In genomic region chr1:207282496-207283380, GRCh38 we compare ENCODE assay signal across 11 cellular contexts. TPM values are rescaled to one million over a fixed set of nuclear protein-coding genes. Genes with fewer than 3 reads are reported as not detected.
DNase-seq lines count a peak whose midpoint lies in the region; ATAC-seq and TF ChIP-seq lines count a peak whose summit lies in the region.
"Had no signal": no experiment of that assay in that cellular context is flagged by ENCODE, and none has a peak within 500 bp of the region (broad histone marks: within the 10 kb centered on the region; RNA-seq: fewer than 3 reads in every experiment).

No MANE protein-coding gene starts in this region.

- H3K4me3 ChIP-seq in fibroblast of villous mesenchyme (ENCODE audit: low read depth, low read length) (no peak overlapping the region), smooth muscle cell (no peak overlapping the region)
- H3K4me3 ChIP-seq: body of pancreas, thyroid gland had no signal

- H3K9ac ChIP-seq in smooth muscle cell (ENCODE audit: low read depth): no peak overlapping the region

- TF ChIP-seq CTCF in fibroblast of villous mesenchyme (IDR thresholded peaks at IDR 0.05; ENCODE audit: insufficient read depth, low read depth, low read length): no peak
- no peak for TF ChIP-seq CTCF in smooth muscle cell (IDR thresholded peaks at IDR 0.05; ENCODE audit: borderline replicate concordance, insufficient read depth, poor library complexity, severe bottlenecking)

- H3K27me3 Mint-ChIP-seq in activated CD4-positive, alpha-beta T cell treated with anti-CD3 and anti-CD28 coated beads, Interleukin-2, amount 10 ng/mL, durations not matched to agents 7 days and 5 days: no peaks in the 10 kb centered on the region
- no peaks in the 10 kb centered on the region for H3K27me3 Mint-ChIP-seq in activated CD8-positive, alpha-beta T cell treated with anti-CD3 and anti-CD28 coated beads, Interleukin-2, amount 10 ng/mL, durations not matched to agents 7 days and 5 days (ENCODE audit: low read depth)

- H3K4me2 ChIP-seq in smooth muscle cell: peak overlapping the region; percentile 26

- peak overlapping the region; percentile 30 for H3K4me3 Mint-ChIP-seq in activated CD4-positive, alpha-beta T cell treated with anti-CD3 and anti-CD28 coated beads, Interleukin-2, amount 10 ng/mL, durations not matched to agents 7 days and 5 days
- no peak overlapping the region for H3K4me3 Mint-ChIP-seq in activated CD8-positive, alpha-beta T cell treated with anti-CD3 and anti-CD28 coated beads, Interleukin-2, amount 10 ng/mL, durations not matched to agents 7 days and 5 days

- H3K36me3 Mint-ChIP-seq in activated CD4-positive, alpha-beta T cell treated with anti-CD3 and anti-CD28 coated beads, Interleukin-2, amount 10 ng/mL, durations not matched to agents 7 days and 5 days (ENCODE audit: low read depth): peaks cover 17% of the 10 kb centered on the region
- H3K36me3 Mint-ChIP-seq in activated CD8-positive, alpha-beta T cell treated with anti-CD3 and anti-CD28 coated beads, Interleukin-2, amount 10 ng/mL, durations not matched to agents 7 days and 5 days (ENCODE audit: low read depth): peaks cover 7% of the 10 kb centered on the region

- peaks cover 6% of the 10 kb centered on the region for H3K4me1 ChIP-seq in smooth muscle cell (ENCODE audit: low read depth)

- peaks cover 8% of the 10 kb centered on the region for H3F3A ChIP-seq in smooth muscle cell (ENCODE audit: low read depth)

- peak; percentile 26 for DNase-seq in activated CD4-positive, alpha-beta T cell treated with anti-CD3 and anti-CD28 coated beads, Interleukin-2, amount 10 ng/mL, durations not matched to agents 7 days and 5 days
- no peak for DNase-seq in activated CD4-positive, alpha-beta T cell treated with anti-CD3 and anti-CD28 coated beads, Interleukin-2, amount 50 U/mL, for 4 hours
- no peak for DNase-seq in activated CD8-positive, alpha-beta T cell treated with anti-CD3 and anti-CD28 coated beads, Interleukin-2, amount 10 ng/mL, durations not matched to agents 7 days and 5 days
- DNase-seq in fibroblast of villous mesenchyme (ENCODE audit: low read depth): peak; percentile 87
- no peak for DNase-seq in smooth muscle cell (lab: John Stamatoyannopoulos, UW; ENCODE audit: unreplicated experiment)
- no peak for DNase-seq in NCI-H345 treated with DMSO at 0.1 percent for 48 hours (lab: John Stamatoyannopoulos, UW; ENCODE audit: unreplicated experiment)
- no peak for DNase-seq in stimulated activated CD4-positive, alpha-beta T cell treated with anti-CD3 and anti-CD28 coated beads, Interleukin-12 subunit alpha, Interleukin-12 subunit beta, amount 100 ng/mL, for 4 hours
- DNase-seq: body of pancreas, NCI-H1436 had no signal

- H3K79me2 ChIP-seq in smooth muscle cell (ENCODE audit: low read depth): no peaks in the 10 kb centered on the region

- no peaks in the 10 kb centered on the region for H3K36me3 ChIP-seq in smooth muscle cell (ENCODE audit: low read depth)
- H3K36me3 ChIP-seq: thyroid gland had no signal

- H3K27ac ChIP-seq in smooth muscle cell (ENCODE audit: low read depth): peak overlapping the region; percentile 59
- H3K27ac ChIP-seq: body of pancreas had no signal

- no peaks in the 10 kb centered on the region for H3K9me3 ChIP-seq in smooth muscle cell (replicated peaks; ENCODE audit: low read depth)
- H3K9me3 ChIP-seq: body of pancreas, thyroid gland had no signal

- CTCF ChIA-PET in activated CD4-positive, alpha-beta T cell treated with anti-CD3 and anti-CD28 coated beads, Interleukin-2, amount 10 ng/mL, durations not matched to agents 7 days and 5 days (lab: Charles Lee): no interaction called here
- CTCF ChIA-PET in activated CD8-positive, alpha-beta T cell treated with anti-CD3 and anti-CD28 coated beads, Interleukin-2, amount 10 ng/mL, durations not matched to agents 7 days and 5 days (lab: Charles Lee): interaction anchor here (1.2 to 1.4 kb wide), 2 partner anchors 25 to 233 kb away, joined by 3 to 4 read pairs; no protein-coding TSS in a partner anchor

- peak overlapping the region; percentile 54 for H2AFZ ChIP-seq in smooth muscle cell (ENCODE audit: low read depth)

- H3K9me3 Mint-ChIP-seq in activated CD4-positive, alpha-beta T cell treated with anti-CD3 and anti-CD28 coated beads, Interleukin-2, amount 10 ng/mL, durations not matched to agents 7 days and 5 days: peaks cover 9% of the 10 kb centered on the region
- H3K9me3 Mint-ChIP-seq in activated CD8-positive, alpha-beta T cell treated with anti-CD3 and anti-CD28 coated beads, Interleukin-2, amount 10 ng/mL, durations not matched to agents 7 days and 5 days (ENCODE audit: insufficient read depth): no peaks in the 10 kb centered on the region

- peak overlapping the region; percentile 47 for H3K27ac Mint-ChIP-seq in activated CD4-positive, alpha-beta T cell treated with anti-CD3 and anti-CD28 coated beads, Interleukin-2, amount 10 ng/mL, durations not matched to agents 7 days and 5 days
- H3K27ac Mint-ChIP-seq in activated CD8-positive, alpha-beta T cell treated with anti-CD3 and anti-CD28 coated beads, Interleukin-2, amount 10 ng/mL, durations not matched to agents 7 days and 5 days: peak overlapping the region; percentile 37

- 56% methylated on average over 2 of the region's 2 CpGs for WGBS in smooth muscle cell (ENCODE audit: low lambda C conversion rate)

- no peaks in the 10 kb centered on the region for H4K20me1 ChIP-seq in smooth muscle cell (ENCODE audit: low read depth)

- no peak for ATAC-seq in activated CD8-positive, alpha-beta T cell treated with anti-CD3 and anti-CD28 coated beads, Interleukin-2, amount 10 ng/mL, durations not matched to agents 7 days and 5 days
- ATAC-seq in GM18861 (IDR thresholded peaks at IDR 0.05; ENCODE audit: unreplicated experiment): no peak
- ATAC-seq: body of pancreas had no signal

- H3K4me1 Mint-ChIP-seq in activated CD4-positive, alpha-beta T cell treated with anti-CD3 and anti-CD28 coated beads, Interleukin-2, amount 10 ng/mL, durations not matched to agents 7 days and 5 days: peaks cover 59% of the 10 kb centered on the region
- peaks cover 70% of the 10 kb centered on the region for H3K4me1 Mint-ChIP-seq in activated CD8-positive, alpha-beta T cell treated with anti-CD3 and anti-CD28 coated beads, Interleukin-2, amount 10 ng/mL, durations not matched to agents 7 days and 5 days (ENCODE audit: low read depth)

- POLR2A ChIA-PET in activated CD4-positive, alpha-beta T cell treated with anti-CD3 and anti-CD28 coated beads, Interleukin-2, amount 10 ng/mL, durations not matched to agents 7 days and 5 days (lab: Charles Lee): interaction anchor here (0.7 kb wide), 1 partner anchor 35 kb away, joined by 3 read pairs; no protein-coding TSS in a partner anchor
- POLR2A ChIA-PET in activated CD8-positive, alpha-beta T cell treated with anti-CD3 and anti-CD28 coated beads, Interleukin-2, amount 10 ng/mL, durations not matched to agents 7 days and 5 days (lab: Charles Lee): interaction anchor here (0.6 to 2.1 kb wide), 3 partner anchors 39 to 60 kb away, joined by 3 to 11 read pairs (median 3); partner anchors contain the start of gene CD55

- no peaks in the 10 kb centered on the region for H3K27me3 ChIP-seq in smooth muscle cell (ENCODE audit: low read depth)
- H3K27me3 ChIP-seq: body of pancreas, thyroid gland had no signal

RNA-seq across cellular contexts. Expression of gene CD55, which starts 38.7 kb away (rescaled TPM):
- 100 to 1,000 TPM in 1 of 2 experiments, 10 to 100 TPM in 1; 92.0 to 117 TPM for total RNA-seq in activated CD4-positive, alpha-beta T cell treated with anti-CD3 and anti-CD28 coated beads, Interleukin-2, amount 10 ng/mL, durations not matched to agents 7 days and 5 days
- total RNA-seq in activated CD8-positive, alpha-beta T cell treated with anti-CD3 and anti-CD28 coated beads, Interleukin-2, amount 10 ng/mL, durations not matched to agents 7 days and 5 days: 10 to 100 TPM; 82.1 to 85.5 TPM
- total RNA-seq in fibroblast of villous mesenchyme (29.4 and 43.5 TPM in 2 replicates), smooth muscle cell (38.9 and 46.5 TPM in 2 replicates)
- 23.9 and 27.9 TPM in 2 replicates for polyA plus RNA-seq in smooth muscle cell

Comparison
In these comparisons a context has a peak if more than half of its experiments do, and no peak if none do; other contexts are left out.
1. DNase-seq: peak in activated CD4-positive, alpha-beta T cell treated with anti-CD3 and anti-CD28 coated beads, Interleukin-2, amount 10 ng/mL, durations not matched to agents 7 days and 5 days (single experiment) and fibroblast of villous mesenchyme (single experiment); none in activated CD4-positive, alpha-beta T cell treated with anti-CD3 and anti-CD28 coated beads, Interleukin-2, amount 50 U/mL, for 4 hours (0 of 2), activated CD8-positive, alpha-beta T cell treated with anti-CD3 and anti-CD28 coated beads, Interleukin-2, amount 10 ng/mL, durations not matched to agents 7 days and 5 days (single experiment), smooth muscle cell (single experiment), NCI-H345 treated with DMSO at 0.1 percent for 48 hours (single experiment) and stimulated activated CD4-positive, alpha-beta T cell treated with anti-CD3 and anti-CD28 coated beads, Interleukin-12 subunit alpha, Interleukin-12 subunit beta, amount 100 ng/mL, for 4 hours (single experiment).